In genomic region chr4:168137695-168138094, GRCh38 we compare ENCODE assay signal across 13 cellular contexts. TPM values are rescaled to one million over a fixed set of nuclear protein-coding genes. Genes with fewer than 3 reads are reported as not detected.
"Had no signal": no experiment of that assay in that cellular context is flagged by ENCODE, and none has a peak within 500 bp of the region (broad histone marks: within the 10 kb centered on the region; RNA-seq: fewer than 3 reads in every experiment).

No MANE protein-coding gene starts in this region.

RNA-seq across cellular contexts. Expression of gene ANXA10, which starts 45.4 kb away (rescaled TPM):
- total RNA-seq: activated CD4-positive, alpha-beta memory T cell treated with anti-CD3 and anti-CD28 coated beads, Interleukin-2, amount 10 ng/mL, durations not matched to agents 7 days and 5 days; activated CD4-positive, alpha-beta T cell treated with anti-CD3 and anti-CD28 coated beads, Interleukin-2, amount 10 ng/mL, durations not matched to agents 7 days and 5 days; activated naive CD8-positive, alpha-beta T cell treated with anti-CD3 and anti-CD28 coated beads, Interleukin-2, amount 10 ng/mL, durations not matched to agents 7 days and 5 days; kidney epithelial cell; lower leg skin; naive thymus-derived CD4-positive, alpha-beta T cell; prostate gland; sciatic nerve; thyroid gland; upper lobe of left lung; vagina; WTC11 had no signal
- polyA plus RNA-seq: naive thymus-derived CD4-positive, alpha-beta T cell; neural cell had no signal
